In genomic region chr6:28136585-28137457, GRCh38 we compare ENCODE assay signal across 8 cellular contexts. TPM values are rescaled to one million over a fixed set of nuclear protein-coding genes. Genes with fewer than 3 reads are reported as not detected.
A peak's percentile ranks its signal among the peaks of the same experiment; 100 is the strongest.
DNase-seq lines count a peak whose midpoint lies in the region; ATAC-seq and TF ChIP-seq lines count a peak whose summit lies in the region.

No MANE protein-coding gene starts in this region.

- H3K9ac ChIP-seq in neural progenitor cell (peak overlapping the region; percentile 61), stomach smooth muscle (ENCODE audit: low read length in 2 of 2) (peak overlapping the region; percentile 96 to 98)

- DNase-seq in ELF-1 (ENCODE audit: low read depth, low spot score) (peak; percentile 92), H7 (peak; percentile 75), M059J (ENCODE audit: low read depth) (peak; percentile 98), SIG-M5 (lab: John Stamatoyannopoulos, UW) (peak; percentile 53), foreskin keratinocyte (peak; percentile 65 to 85), neural progenitor cell (ENCODE audit: low spot score) (peak; percentile 96)
- peak; percentile 30 to 58 (median 50) for DNase-seq in activated naive CD4-positive, alpha-beta T cell (lab: John Stamatoyannopoulos, UW)

- H3K27me3 ChIP-seq in H7 (ENCODE audit: control insufficient read depth, insufficient read depth, low read length), result no peaks in the 10 kb centered on the region
- no peaks in the 10 kb centered on the region for H3K27me3 ChIP-seq in foreskin keratinocyte
- H3K27me3 ChIP-seq in neural progenitor cell, result peaks cover 32% of the 10 kb centered on the region
- no peaks in the 10 kb centered on the region for H3K27me3 ChIP-seq in stomach smooth muscle (ENCODE audit: control insufficient read depth in 1 of 2, insufficient read depth in 2 of 2, low read length in 2 of 2)

- ATAC-seq in foreskin keratinocyte, result peak; percentile 73

- H3K4me3 Mint-ChIP-seq in neural progenitor cell, result peak overlapping the region; percentile 94

- peaks cover 3% of the 10 kb centered on the region for H3K36me3 Mint-ChIP-seq in neural progenitor cell

- H3F3A ChIP-seq in neural progenitor cell (ENCODE audit: low read depth), result peaks cover 31% of the 10 kb centered on the region

- H3K27ac ChIP-seq in foreskin keratinocyte, result peak overlapping the region; percentile 53
- peak overlapping the region; percentile 76 for H3K27ac ChIP-seq in neural progenitor cell
- H3K27ac ChIP-seq in stomach smooth muscle (ENCODE audit: low read length), result peak overlapping the region; percentile 94

- H4K20me1 ChIP-seq in neural progenitor cell (ENCODE audit: low read depth), result peaks cover 23% of the 10 kb centered on the region

- peak overlapping the region; percentile 99 for H3K27ac Mint-ChIP-seq in neural progenitor cell

- H3K36me3 ChIP-seq in H7 (replicated peaks; ENCODE audit: control insufficient read depth, insufficient read depth, low read length) (no peaks in the 10 kb centered on the region), neural progenitor cell (peaks cover 4% of the 10 kb centered on the region), stomach smooth muscle (ENCODE audit: control insufficient read depth in 2 of 2, insufficient read depth in 2 of 2, low read length in 2 of 2) (peaks cover 0 to 8% of the 10 kb centered on the region in 2 donors)

- H2AFZ ChIP-seq in neural progenitor cell (replicated peaks), result peak overlapping the region; percentile 88

- H3K4me1 ChIP-seq in foreskin keratinocyte (peaks cover 6% of the 10 kb centered on the region), neural progenitor cell (peaks cover 13% of the 10 kb centered on the region), stomach smooth muscle (ENCODE audit: control insufficient read depth, insufficient read depth, low read length) (peaks cover 9% of the 10 kb centered on the region)

- H3K4me3 ChIP-seq in H7 (ENCODE audit: insufficient read depth, low read depth, low read length) (peak overlapping the region; percentile 81), neural progenitor cell (peak overlapping the region; percentile 71), stomach smooth muscle (ENCODE audit: low read length in 2 of 2) (peak overlapping the region; percentile 85 to 89)

- no peaks in the 10 kb centered on the region for H3K9me3 Mint-ChIP-seq in neural progenitor cell

- H3K4me2 ChIP-seq in neural progenitor cell, result peak overlapping the region; percentile 95

- peaks cover 28% of the 10 kb centered on the region for H3K4me1 Mint-ChIP-seq in neural progenitor cell

- H3K27me3 Mint-ChIP-seq in neural progenitor cell (ENCODE audit: insufficient read depth, low read depth), result peaks cover 11% of the 10 kb centered on the region

- TF ChIP-seq CTCF in foreskin keratinocyte (conservative IDR thresholded peaks at IDR 0.05), result no peak
- TF ChIP-seq CTCF in neural progenitor cell (IDR thresholded peaks at IDR 0.05), result no peak

- peaks cover 50% of the 10 kb centered on the region for H3K79me2 ChIP-seq in neural progenitor cell (ENCODE audit: low read depth)

- H3K9me3 ChIP-seq in neural progenitor cell (ENCODE audit: low read depth) (no peaks in the 10 kb centered on the region), stomach smooth muscle (ENCODE audit: control insufficient read depth in 2 of 2, low read length in 2 of 2) (no peaks in the 10 kb centered on the region)

RNA-seq across cellular contexts. Expression of gene ZKSCAN8, which starts 4.9 kb away (rescaled TPM):
- total RNA-seq in H7 (2014; rRNA removed; shearing (Covaris generic)), result 13.4 and 18.6 TPM in 2 replicates
- 16.4 and 20.6 TPM in 2 replicates for total RNA-seq in M059J (2014; rRNA removed; shearing (Covaris generic))
- 10.2 and 11.0 TPM in 2 replicates for total RNA-seq in foreskin keratinocyte
- 1.5 and 1.6 TPM in 2 replicates for polyA plus RNA-seq in foreskin keratinocyte
- 42.7 and 43.1 TPM in 2 replicates for total RNA-seq in neural progenitor cell (ENCODE audit: low replicate concordance)

RNA-seq across cellular contexts. Expression of gene ZSCAN16, which starts 12.4 kb away (rescaled TPM):
- total RNA-seq in H7 (2014; rRNA removed; shearing (Covaris generic)), result 4.0 and 4.3 TPM in 2 replicates
- total RNA-seq in M059J (2014; rRNA removed; shearing (Covaris generic)), result 1.9 and 7.8 TPM in 2 replicates
- 1.2 and 1.3 TPM in 2 replicates for total RNA-seq in foreskin keratinocyte
- polyA plus RNA-seq in foreskin keratinocyte, result 0.88 and 0.93 TPM in 2 replicates
- 8.4 and 17.7 TPM in 2 replicates for total RNA-seq in neural progenitor cell (ENCODE audit: low replicate concordance)

RNA-seq across cellular contexts. Expression of gene ZNF165, which starts 56.5 kb away (rescaled TPM):
- 2.1 and 3.5 TPM in 2 replicates for total RNA-seq in H7 (2014; rRNA removed; shearing (Covaris generic))
- total RNA-seq in M059J (2014; rRNA removed; shearing (Covaris generic)), result 0.89 and 1.6 TPM in 2 replicates
- total RNA-seq in foreskin keratinocyte (5.3 and 6.8 TPM in 2 replicates), neural progenitor cell (ENCODE audit: low replicate concordance) (1.9 and 2.1 TPM in 2 replicates)
- 3.6 and 5.7 TPM in 2 replicates for polyA plus RNA-seq in foreskin keratinocyte

Comparison
In these comparisons a context has a peak if more than half of its experiments do, and no peak if none do; other contexts are left out.
1. Peak in every context shown above with its lines: DNase-seq, ATAC-seq, H3K4me3 ChIP-seq and H3K27ac ChIP-seq.